12 cellular contexts compared by ENCODE assay signal in genomic region chr2:38572167-38572566, GRCh38. TPM values are rescaled to one million over a fixed set of nuclear protein-coding genes. Genes with fewer than 3 reads are reported as not detected.
DNase-seq lines count a peak whose midpoint lies in the region; ATAC-seq, FAIRE-seq and TF ChIP-seq lines count a peak whose summit lies in the region.
"Had no signal": no experiment of that assay in that cellular context is flagged by ENCODE, and none has a peak within 500 bp of the region (broad histone marks: within the 10 kb centered on the region; RNA-seq: fewer than 3 reads in every experiment).

No MANE protein-coding gene starts in this region.

- intact Hi-C loops in esophagus squamous epithelium (cut with DNase I), result no loop called here

- 28 to 36% methylated on average over 1 of the region's 1 CpG for WGBS in esophagus squamous epithelium, 2 donors

- H3K4me3 ChIP-seq in esophagus squamous epithelium, result no peak overlapping the region
- H3K4me3 ChIP-seq: A549, body of pancreas, sigmoid colon had no signal

- H3K4me3 Mint-ChIP-seq in T-helper 2 cell treated with Interferon-gamma antibody and Interleukin-4, amounts not matched to agents 5 μg/mL and 100 μg/mL, for 36 hours, result no peak overlapping the region

- no peak for TF ChIP-seq POLR2A in esophagus squamous epithelium (IDR thresholded peaks at IDR 0.05)

- peak; percentile 54 for FAIRE-seq in endometrium (lab: Jason Lieb, UNC)

- H3K4me1 Mint-ChIP-seq in T-helper 2 cell treated with Interferon-gamma antibody and Interleukin-4, amounts not matched to agents 5 μg/mL and 100 μg/mL, for 36 hours (ENCODE audit: low read depth), result peaks cover 25% of the 10 kb centered on the region

- H3K36me3 ChIP-seq in esophagus squamous epithelium, result peaks cover 0 to 81% (median 4%) of the 10 kb centered on the region in 3 donors

- no peak for TF ChIP-seq CTCF in esophagus squamous epithelium (IDR thresholded peaks at IDR 0.05)

- H3K9me3 Mint-ChIP-seq in T-helper 2 cell treated with Interferon-gamma antibody and Interleukin-4, amounts not matched to agents 5 μg/mL and 100 μg/mL, for 36 hours, result no peaks in the 10 kb centered on the region

- H3K27ac Mint-ChIP-seq in T-helper 2 cell treated with Interferon-gamma antibody and Interleukin-4, amounts not matched to agents 5 μg/mL and 100 μg/mL, for 36 hours, result no peak overlapping the region

- no peak for ATAC-seq in GM19328 (IDR thresholded peaks at IDR 0.05; ENCODE audit: unreplicated experiment)
- ATAC-seq: A549, body of pancreas had no signal

- H3K4me1 ChIP-seq in esophagus squamous epithelium, result peaks cover 0 to 11% (median 0%) of the 10 kb centered on the region in 3 donors

- no peaks in the 10 kb centered on the region for H3K27me3 ChIP-seq in esophagus squamous epithelium
- H3K27me3 ChIP-seq: body of pancreas, sigmoid colon had no signal

- peaks cover 49% of the 10 kb centered on the region for H3K36me3 Mint-ChIP-seq in T-helper 2 cell treated with Interferon-gamma antibody and Interleukin-4, amounts not matched to agents 5 μg/mL and 100 μg/mL, for 36 hours (ENCODE audit: low read depth)

- no peaks in the 10 kb centered on the region for H3K9me3 ChIP-seq in esophagus squamous epithelium
- H3K9me3 ChIP-seq: A549, body of pancreas, sigmoid colon had no signal

- H3K27me3 Mint-ChIP-seq in T-helper 2 cell treated with Interferon-gamma antibody and Interleukin-4, amounts not matched to agents 5 μg/mL and 100 μg/mL, for 36 hours (ENCODE audit: low read depth), result no peaks in the 10 kb centered on the region

- DNase-seq in T-helper 2 cell treated with Interferon-gamma antibody and Interleukin-4, amounts not matched to agents 5 μg/mL and 100 μg/mL, for 36 hours (ENCODE audit: low spot score), result peak; percentile 57
- DNase-seq in T-helper 2 cell (no peak), OCI-M1 (lab: John Stamatoyannopoulos, UW) (peak; percentile 59), NCI-H1417 treated with DMSO at 0.1 percent for 48 hours (lab: John Stamatoyannopoulos, UW) (no peak), esophagus squamous epithelium (lab: John Stamatoyannopoulos, UW) (no peak)
- DNase-seq in stimulated activated CD4-positive, alpha-beta T cell treated with anti-CD3 and anti-CD28 coated beads, Interleukin-12 subunit alpha, Interleukin-12 subunit beta, amount 100 ng/mL, for 48 hours (ENCODE audit: low read depth in 2 of 3, low spot score in 1 of 3), result peak in 2 of 3 donors; percentile 23 to 56
- DNase-seq: NCI-H1436 treated with DMSO at 0.1 percent for 48 hours, sigmoid colon had no signal

- H3K27ac ChIP-seq in esophagus squamous epithelium, result no peak overlapping the region
- H3K27ac ChIP-seq: A549, sigmoid colon had no signal

RNA-seq across cellular contexts. Expression of gene HNRNPLL, which starts 30.6 kb away (rescaled TPM):
- 10 to 100 TPM; 11.9 to 38.1 (median 20.0) TPM for total RNA-seq in esophagus squamous epithelium

Comparison
In these comparisons a context has a peak if more than half of its experiments do, and no peak if none do; other contexts are left out.
1. DNase-seq: peak in T-helper 2 cell treated with Interferon-gamma antibody and Interleukin-4, amounts not matched to agents 5 μg/mL and 100 μg/mL, for 36 hours (single experiment), OCI-M1 (single experiment) and stimulated activated CD4-positive, alpha-beta T cell treated with anti-CD3 and anti-CD28 coated beads, Interleukin-12 subunit alpha, Interleukin-12 subunit beta, amount 100 ng/mL, for 48 hours (2 of 3); none in T-helper 2 cell (0 of 5), NCI-H1417 treated with DMSO at 0.1 percent for 48 hours (single experiment) and esophagus squamous epithelium (single experiment).